16 cellular contexts compared by ENCODE assay signal in genomic region chr19:56974554-56975207, GRCh38.
DNase-seq lines count a peak whose midpoint lies in the region; ATAC-seq and TF ChIP-seq lines count a peak whose summit lies in the region.
"Had no signal": no experiment of that assay in that cellular context is flagged by ENCODE, and none has a peak within 500 bp of the region (broad histone marks: within the 10 kb centered on the region; RNA-seq: fewer than 3 reads in every experiment).

No MANE protein-coding gene starts in this region.

- ATAC-seq in T-helper 17 cell: no peak
- ATAC-seq: CD8-positive, alpha-beta T cell had no signal

- no peak overlapping the region for H2AFZ ChIP-seq in neural cell (ENCODE audit: low read depth, low read length)
- H2AFZ ChIP-seq: GM23248 had no signal

- no peaks in the 10 kb centered on the region for H3K9me2 ChIP-seq in neural cell (ENCODE audit: insufficient read depth, low read length)

- no peaks in the 10 kb centered on the region for H3K4me1 Mint-ChIP-seq in T-helper 17 cell
- H3K4me1 Mint-ChIP-seq: B cell had no signal

- H3F3A ChIP-seq in neural cell (ENCODE audit: insufficient read depth, low read length, poor library complexity, severe bottlenecking): no peaks in the 10 kb centered on the region

- no peaks in the 10 kb centered on the region for H3K27me3 Mint-ChIP-seq in T-helper 17 cell
- H3K27me3 Mint-ChIP-seq: B cell had no signal

- TF ChIP-seq CTCF in neural cell (IDR thresholded peaks at IDR 0.05; ENCODE audit: poor library complexity, severe bottlenecking): no peak

- H3K79me2 ChIP-seq in neural cell (replicated peaks; ENCODE audit: insufficient read depth, low read length): no peaks in the 10 kb centered on the region

- H3K9me3 ChIP-seq in T-helper 17 cell (ENCODE audit: control insufficient read depth, low read length, poor library complexity, severe bottlenecking) (no peaks in the 10 kb centered on the region), iPS-18c (ENCODE audit: control insufficient read depth, insufficient read depth, low read length) (peaks cover 31% of the 10 kb centered on the region), neural cell (ENCODE audit: low read length) (peaks cover 5% of the 10 kb centered on the region)

- peak overlapping the region; percentile 5 for H3K9ac ChIP-seq in neural cell (ENCODE audit: low read length)
- H3K9ac ChIP-seq: BLaER1 treated with 17β-estradiol and CSF1 and Interleukin-3, amounts not matched to agents 10 nM and 100 nM; GM23248 had no signal

- no peaks in the 10 kb centered on the region for H4K20me1 ChIP-seq in neural cell (ENCODE audit: insufficient read depth)
- H4K20me1 ChIP-seq: BLaER1 treated with 17β-estradiol and CSF1 and Interleukin-3, amounts not matched to agents 10 nM and 100 nM had no signal

- H3K27ac ChIP-seq in neural cell (ENCODE audit: low read length): peak overlapping the region; percentile 71
- H3K27ac ChIP-seq: BLaER1 treated with 17β-estradiol and CSF1 and Interleukin-3, amounts not matched to agents 10 nM and 100 nM; GM23248 had no signal

- H3K36me3 ChIP-seq in neural cell (ENCODE audit: insufficient read depth, low read length): no peaks in the 10 kb centered on the region
- H3K36me3 ChIP-seq: BLaER1 treated with 17β-estradiol and CSF1 and Interleukin-3, amounts not matched to agents 10 nM and 100 nM had no signal

- H3K27ac Mint-ChIP-seq in T-helper 17 cell: no peak overlapping the region
- H3K27ac Mint-ChIP-seq: B cell; CD8-positive, alpha-beta T cell; HFFc6 had no signal

- no peak for TF ChIP-seq EP300 in neural cell (conservative IDR thresholded peaks at IDR 0.05; ENCODE audit: poor library complexity, severe bottlenecking)

- DNase-seq in T-helper 17 cell (no peak), NCI-H2227 treated with DMSO at 0.1 percent for 48 hours (lab: John Stamatoyannopoulos, UW) (no peak), GOT3 (lab: John Stamatoyannopoulos, UW) (no peak), GDM1 (lab: John Stamatoyannopoulos, UW) (no peak)
- DNase-seq: CD8-positive, alpha-beta T cell; DMS 273 treated with DMSO at 0.1 percent for 48 hours; DMS53; DND-41; EL; GM23248; HCEC 1CT; HFFc6 had no signal

- H3K4me3 Mint-ChIP-seq in T-helper 17 cell: peak overlapping the region; percentile 1
- H3K4me3 Mint-ChIP-seq: B cell; CD8-positive, alpha-beta T cell; HFFc6 had no signal

- no peaks in the 10 kb centered on the region for H3K27me3 ChIP-seq in neural cell (ENCODE audit: insufficient read depth, low read depth, low read length)
- H3K27me3 ChIP-seq: BLaER1 treated with 17β-estradiol and CSF1 and Interleukin-3, amounts not matched to agents 10 nM and 100 nM had no signal

- no peak overlapping the region for H3K4me2 ChIP-seq in neural cell (ENCODE audit: low read length)
- H3K4me2 ChIP-seq: BLaER1 treated with 17β-estradiol and CSF1 and Interleukin-3, amounts not matched to agents 10 nM and 100 nM had no signal

- peaks cover 3% of the 10 kb centered on the region for H3K36me3 Mint-ChIP-seq in T-helper 17 cell (ENCODE audit: low read depth)
- H3K36me3 Mint-ChIP-seq: CD8-positive, alpha-beta T cell had no signal

- no peak for TF ChIP-seq RAD21 in neural cell (conservative IDR thresholded peaks at IDR 0.05)

- H3K4me3 ChIP-seq in iPS-18c (ENCODE audit: insufficient read depth, low read depth, low read length): peak overlapping the region; percentile 31; the same call in 1 of the 2 replicates
- H3K4me3 ChIP-seq in neural cell (ENCODE audit: low read length): no peak overlapping the region
- H3K4me3 ChIP-seq: BLaER1 treated with 17β-estradiol and CSF1 and Interleukin-3, amounts not matched to agents 10 nM and 100 nM; GM23248 had no signal

TF ChIP-seq in neural cell, 6 proteins besides CTCF, POLR2A, EP300 and RAD21:
- no peak for TF ChIP-seq EZH2 (IDR thresholded peaks at IDR 0.05; ENCODE audit: borderline replicate concordance, insufficient read depth, low read length, poor library complexity, severe bottlenecking)
- no peak for TF ChIP-seq POLR2AphosphoS5 (IDR thresholded peaks at IDR 0.05)
- TF ChIP-seq SMC3 (conservative IDR thresholded peaks at IDR 0.05; ENCODE audit: poor library complexity): no peak
- TF ChIP-seq MXI1 (conservative IDR thresholded peaks at IDR 0.05; ENCODE audit: poor library complexity, severe bottlenecking): no peak
- no peak for TF ChIP-seq TAF1 (IDR thresholded peaks at IDR 0.05; ENCODE audit: low read depth)
- no peak for TF ChIP-seq REST (IDR thresholded peaks at IDR 0.05; ENCODE audit: borderline replicate concordance)
